Comparison of ENCODE assay signal across 19 cellular contexts in genomic region chr12:114448618-114448933, GRCh38. TPM values are rescaled to one million over a fixed set of nuclear protein-coding genes. Genes with fewer than 3 reads are reported as not detected.
A peak's percentile ranks its signal among the peaks of the same experiment; 100 is the strongest.
DNase-seq lines count a peak whose midpoint lies in the region; ATAC-seq and TF ChIP-seq lines count a peak whose summit lies in the region.
"Had no signal": no experiment of that assay in that cellular context is flagged by ENCODE, and none has a peak within 500 bp of the region (broad histone marks: within the 10 kb centered on the region; RNA-seq: fewer than 3 reads in every experiment).

No MANE protein-coding gene starts in this region.

- H3K36me3 ChIP-seq in right atrium auricular region (peaks cover 40% of the 10 kb centered on the region), mesendoderm (ENCODE audit: control insufficient read depth, insufficient read depth, low read length) (no peaks in the 10 kb centered on the region), breast epithelium (no peaks in the 10 kb centered on the region)

- H3K27me3 Mint-ChIP-seq in H9 (ENCODE audit: low read depth): peaks cover 100% of the 10 kb centered on the region
- peaks cover 31% of the 10 kb centered on the region for H3K27me3 Mint-ChIP-seq in glutamatergic neuron (ENCODE audit: unreplicated experiment)

- H2BK15ac ChIP-seq in H9 (ENCODE audit: low read depth, low read length) (no peak overlapping the region), mesendoderm (replicated peaks; ENCODE audit: low read depth) (no peak overlapping the region)

- H4K5ac ChIP-seq in H9 (ENCODE audit: insufficient read length, low read depth, low read length) (no peak overlapping the region), mesendoderm (ENCODE audit: low read length) (no peak overlapping the region)

- H3K23ac ChIP-seq in H9 (ENCODE audit: insufficient read length, low read depth, low read length): no peak overlapping the region
- H3K23ac ChIP-seq in mesendoderm (ENCODE audit: low read length): no peak overlapping the region

- H3K4me1 Mint-ChIP-seq in H9 (peaks cover 13 to 51% of the 10 kb centered on the region in 2 experiments), glutamatergic neuron (ENCODE audit: low read depth, unreplicated experiment) (peaks cover 8% of the 10 kb centered on the region)
- H3K4me1 Mint-ChIP-seq: CD8-positive, alpha-beta memory T cell had no signal

- H3K36me3 Mint-ChIP-seq in H9 (ENCODE audit: insufficient read depth in 1 of 3, low read depth in 3 of 3) (no peaks in the 10 kb centered on the region), glutamatergic neuron (ENCODE audit: unreplicated experiment) (no peaks in the 10 kb centered on the region)
- H3K36me3 Mint-ChIP-seq: CD8-positive, alpha-beta memory T cell had no signal

- H3K4me1 ChIP-seq in H9 (ENCODE audit: insufficient read depth, low read length): peaks cover 6% of the 10 kb centered on the region; the same call in 1 of the 2 replicates
- peaks cover 0 to 44% of the 10 kb centered on the region in 2 donors for H3K4me1 ChIP-seq in right atrium auricular region
- peaks cover 2% of the 10 kb centered on the region for H3K4me1 ChIP-seq in mesendoderm (ENCODE audit: control insufficient read depth, low read depth, low read length)
- no peaks in the 10 kb centered on the region for H3K4me1 ChIP-seq in breast epithelium

- intact Hi-C loops in breast epithelium (cut with DNase I; ENCODE audit: low total_unique reads): no loop called here

- H3K27ac ChIP-seq in H9 (ENCODE audit: insufficient read length, low read depth, low read length) (no peak overlapping the region), right atrium auricular region (peak overlapping the region; percentile 88 to 94), mesendoderm (ENCODE audit: low read depth, low read length) (no peak overlapping the region), breast epithelium (no peak overlapping the region)
- H3K27ac ChIP-seq: KMS-11 had no signal

- H3K23me2 ChIP-seq in H9 (ENCODE audit: insufficient read length, low read depth, low read length, poor library complexity, severe bottlenecking): no peaks in the 10 kb centered on the region

- no peak overlapping the region for H2AK5ac ChIP-seq in H9 (ENCODE audit: insufficient read length, low read length)
- no peak overlapping the region for H2AK5ac ChIP-seq in mesendoderm (ENCODE audit: low read length)

- DNase-seq in H9 (peak; percentile 74), glutamatergic neuron (peak; percentile 28), right atrium auricular region (ENCODE audit: low spot score) (no peak), mesendoderm (peak; percentile 71), breast epithelium (ENCODE audit: low spot score in 2 of 2) (no peak), anterior cingulate cortex (lab: John Stamatoyannopoulos, UW) (no peak), NCI-H510A treated with DMSO at 0.1 percent for 48 hours (lab: John Stamatoyannopoulos, UW) (no peak)
- DNase-seq: C1 segment of cervical spinal cord; CD8-positive, alpha-beta memory T cell; DMS53; MV-4-11; NCI-H1694 treated with DMSO at 0.1 percent for 48 hours; NCI-H510A; NCI-H774; OCI-M1; SHP77 treated with DMSO at 0.1 percent for 48 hours had no signal

- H2AFZ ChIP-seq in H9 (ENCODE audit: low read length): no peak overlapping the region

- TF ChIP-seq POLR2A in breast epithelium (IDR thresholded peaks at IDR 0.05): no peak

- H2BK120ac ChIP-seq in H9 (ENCODE audit: low read depth, low read length, poor library complexity, severe bottlenecking): no peak overlapping the region
- H2BK120ac ChIP-seq in mesendoderm (ENCODE audit: low read depth, low read length): no peak overlapping the region

- no peaks in the 10 kb centered on the region for H3K79me1 ChIP-seq in H9 (ENCODE audit: insufficient read depth, low read depth, low read length, poor library complexity, severe bottlenecking)
- no peaks in the 10 kb centered on the region for H3K79me1 ChIP-seq in mesendoderm (ENCODE audit: low read length)

- H3K27ac Mint-ChIP-seq in H9 (no peak overlapping the region), glutamatergic neuron (ENCODE audit: unreplicated experiment) (no peak overlapping the region)
- H3K27ac Mint-ChIP-seq: CD8-positive, alpha-beta memory T cell had no signal

- H3K18ac ChIP-seq in H9 (ENCODE audit: insufficient read length, low read depth, low read length) (no peak overlapping the region), mesendoderm (ENCODE audit: low read length) (no peak overlapping the region)

- H4K91ac ChIP-seq in H9 (ENCODE audit: insufficient read length, low read depth, low read length): no peak overlapping the region

- H3K4me3 Mint-ChIP-seq in H9 (peak overlapping the region in 1 of 2 experiments; percentile 26; a peak in 1 of 5 replicates), glutamatergic neuron (ENCODE audit: unreplicated experiment) (no peak overlapping the region)
- H3K4me3 Mint-ChIP-seq: CD8-positive, alpha-beta memory T cell had no signal

- H3K9me3 Mint-ChIP-seq in H9 (peaks cover 0 to 11% of the 10 kb centered on the region in 2 experiments; a peak in 3 of 5 replicates), glutamatergic neuron (ENCODE audit: unreplicated experiment) (peaks cover 5% of the 10 kb centered on the region)

- no peak overlapping the region for H4K8ac ChIP-seq in H9 (replicated peaks; ENCODE audit: insufficient read length, low read depth, low read length)
- H4K8ac ChIP-seq in mesendoderm (ENCODE audit: low read depth, low read length): no peak overlapping the region

- TF ChIP-seq CTCF in H9 (conservative IDR thresholded peaks at IDR 0.05) (no peak), glutamatergic neuron (IDR thresholded peaks at IDR 0.05; ENCODE audit: partially characterized antibody, unreplicated experiment) (no peak), right atrium auricular region (IDR thresholded peaks at IDR 0.05) (no peak), breast epithelium (IDR thresholded peaks at IDR 0.05) (no peak)

- H3K79me2 ChIP-seq in H9 (ENCODE audit: insufficient read depth, low read length): no peaks in the 10 kb centered on the region
- H3K79me2 ChIP-seq in mesendoderm (ENCODE audit: control insufficient read depth, insufficient read depth, low read length): no peaks in the 10 kb centered on the region

- no peak overlapping the region for H2BK20ac ChIP-seq in H9 (ENCODE audit: low read depth, low read length, poor library complexity, severe bottlenecking)

- WGBS in H9 (ENCODE audit: extremely low coverage, insufficient read length, low lambda C conversion rate): no CpG with 5 or more reads among the region's 23 CpGs
- WGBS in mesendoderm (ENCODE audit: extremely low coverage, insufficient coverage, low lambda C conversion rate): no CpG with 5 or more reads among the region's 23 CpGs

- H3K4me3 ChIP-seq in right atrium auricular region (peak overlapping the region; percentile 56 to 66), mesendoderm (ENCODE audit: low read length) (no peak overlapping the region), breast epithelium (no peak overlapping the region)

- H3K4ac ChIP-seq in H9 (ENCODE audit: low read depth, low read length) (no peak overlapping the region), mesendoderm (ENCODE audit: low read depth, low read length) (no peak overlapping the region)

- peaks cover 2% of the 10 kb centered on the region for H4K20me1 ChIP-seq in H9 (ENCODE audit: control insufficient read depth, insufficient read depth, insufficient read length)

- H3K4me2 ChIP-seq in H9 (ENCODE audit: insufficient read depth, insufficient read length, low read length) (peak overlapping the region; percentile 9), mesendoderm (ENCODE audit: low read length) (no peak overlapping the region)
- H3K4me2 ChIP-seq: KMS-11 had no signal

- H3K14ac ChIP-seq in H9 (ENCODE audit: insufficient read depth, low read length): no peak overlapping the region

- no peak overlapping the region for H2BK5ac ChIP-seq in H9 (ENCODE audit: insufficient read length, low read length)
- no peak overlapping the region for H2BK5ac ChIP-seq in mesendoderm (ENCODE audit: low read length)

- no peak overlapping the region for H2BK12ac ChIP-seq in H9 (ENCODE audit: insufficient read length, low read depth, low read length)

- H3K9ac ChIP-seq in H9 (ENCODE audit: extremely low read depth, insufficient read length, low read length) (no peak overlapping the region), mesendoderm (ENCODE audit: low read length) (no peak overlapping the region)
- H3K9ac ChIP-seq: KMS-11 had no signal

- H3K9me3 ChIP-seq in H9 (ENCODE audit: control insufficient read depth, low read depth, low read length) (no peaks in the 10 kb centered on the region), right atrium auricular region (no peaks in the 10 kb centered on the region), breast epithelium (no peaks in the 10 kb centered on the region)

- H3T11ph ChIP-seq in H9 (ENCODE audit: low read length): no peak overlapping the region

- no peak overlapping the region for H3K56ac ChIP-seq in H9 (ENCODE audit: insufficient read length, low read depth, low read length)
- H3K56ac ChIP-seq in mesendoderm (ENCODE audit: low read length): no peak overlapping the region

- H3K27me3 ChIP-seq in H9 (ENCODE audit: insufficient read depth, low read length) (peaks cover 79% of the 10 kb centered on the region), right atrium auricular region (no peaks in the 10 kb centered on the region), mesendoderm (ENCODE audit: insufficient read depth, low read length, poor library complexity) (peaks cover 74% of the 10 kb centered on the region), breast epithelium (peaks cover 0 to 74% of the 10 kb centered on the region in 2 donors)

- no peak for ATAC-seq in HG03025 (IDR thresholded peaks at IDR 0.05; ENCODE audit: low FRiP score, unreplicated experiment)
- ATAC-seq: SK-N-SH treated with all-trans-retinoic acid at 6 μM for 48 hours had no signal

RNA-seq across cellular contexts. Expression of gene TBX5, which starts 42.6 kb away (rescaled TPM):
- total RNA-seq in H9 (2021) (not detected in 2 replicates), glutamatergic neuron (ENCODE audit: unreplicated experiment) (not detected), right atrium auricular region (100 to 1,000 TPM; 238 to 345 TPM), breast epithelium (10 to 100 TPM in 1 of 3 donors, 1 to 10 TPM in 2; 2.2 to 10.2 (median 6.2) TPM)
- 0.10 TPM for polyA plus RNA-seq in mesendoderm (2013, experiment 1 of 2)
- 0.13 TPM for polyA plus RNA-seq in mesendoderm (2013, experiment 2 of 2)
- total RNA-seq: CD8-positive, alpha-beta memory T cell had no signal
- polyA plus RNA-seq: CD8-positive, alpha-beta memory T cell had no signal

Comparison
In these comparisons a context has a peak if more than half of its experiments do, and no peak if none do; other contexts are left out.
1. DNase-seq: peak in H9 (single experiment), glutamatergic neuron (single experiment) and mesendoderm (single experiment); none in right atrium auricular region (single experiment), breast epithelium (0 of 2), anterior cingulate cortex (0 of 58) and NCI-H510A treated with DMSO at 0.1 percent for 48 hours (single experiment).
2. H3K27ac ChIP-seq: peak in right atrium auricular region (2 of 2); none in H9 (single experiment), mesendoderm (single experiment) and breast epithelium (0 of 2).
3. H3K4me3 ChIP-seq: peak in right atrium auricular region (2 of 2); none in mesendoderm (single experiment) and breast epithelium (0 of 3).
4. RNA of gene TBX5, which starts 42.6 kb away (total RNA-seq): 238 to 345 TPM in right atrium auricular region; 2.2 to 10.2 TPM in breast epithelium, not detected in H9 and not detected in glutamatergic neuron (single experiment); every median in the first group is over 10 times any median in the second.